In genomic region chr11:104663190-104664140, GRCh38 we compare ENCODE assay signal across 22 cellular contexts.
DNase-seq lines count a peak whose midpoint lies in the region; TF ChIP-seq lines count a peak whose summit lies in the region.
"Had no signal": no experiment of that assay in that cellular context is flagged by ENCODE, and none has a peak within 500 bp of the region (broad histone marks: within the 10 kb centered on the region; RNA-seq: fewer than 3 reads in every experiment).

No MANE protein-coding gene starts in this region.

- no peak overlapping the region for H3K23ac ChIP-seq in trophoblast cell (ENCODE audit: low read length)

- H2AK5ac ChIP-seq in trophoblast cell (ENCODE audit: low read length) = no peak overlapping the region

- H3K27ac ChIP-seq in mammary epithelial cell (ENCODE audit: insufficient read depth, low read depth, low read length) (no peak overlapping the region), trophoblast cell (ENCODE audit: low read depth, low read length) (no peak overlapping the region)
- H3K27ac ChIP-seq: gastrocnemius medialis, testis had no signal

- TF ChIP-seq POLR2A in erythroblast (IDR thresholded peaks at IDR 0.05; ENCODE audit: low read length) = no peak

- DNase-seq in EH (ENCODE audit: low read depth) (peak; percentile 0), M059J (ENCODE audit: low read depth) (peak; percentile 93), mammary epithelial cell (peak; percentile 14), iris pigment epithelial cell (ENCODE audit: low read depth) (peak; percentile 19), trophoblast cell (no peak), erythroblast (lab: John Stamatoyannopoulos, UW) (no peak), T-helper 2 cell (no peak)
- no peak for DNase-seq in activated naive CD4-positive, alpha-beta T cell treated with anti-CD3 and anti-CD28 coated beads, Interleukin-2, amount 10 ng/mL, durations not matched to agents 7 days and 5 days
- DNase-seq: activated CD4-positive, alpha-beta T cell treated with anti-CD3 and anti-CD28 coated beads for 4 hours; activated naive CD8-positive, alpha-beta T cell treated with anti-CD3 and anti-CD28 coated beads, Interleukin-2, amount 10 ng/mL, durations not matched to agents 7 days and 5 days; DMS 273 treated with DMSO at 0.1 percent for 48 hours; gastrocnemius medialis; H9; mucosa of descending colon; NCI-H1436; NCI-H526 treated with DMSO at 0.1 percent for 48 hours; posterior cingulate gyrus; SHP77; T-cell; testis had no signal

- H3K79me1 ChIP-seq in trophoblast cell (ENCODE audit: low read length) = no peaks in the 10 kb centered on the region

- H4K8ac ChIP-seq in trophoblast cell (ENCODE audit: low read depth, low read length) = no peak overlapping the region

- no peak overlapping the region for H4K91ac ChIP-seq in trophoblast cell (ENCODE audit: low read depth, low read length)

- H2AFZ ChIP-seq in mammary epithelial cell (ENCODE audit: low read depth, low read length) (no peak overlapping the region), trophoblast cell (ENCODE audit: insufficient read depth, low read length, poor library complexity) (no peak overlapping the region)

- intact Hi-C loops in mammary epithelial cell (cut with micrococcal nuclease) = no loop called here

- H3K14ac ChIP-seq in trophoblast cell (ENCODE audit: low read length) = no peak overlapping the region

- no peak overlapping the region for H4K12ac ChIP-seq in trophoblast cell (ENCODE audit: low read depth, low read length)

- no peak overlapping the region for H2BK120ac ChIP-seq in trophoblast cell (ENCODE audit: insufficient read depth, low read length, poor library complexity)

- H2BK5ac ChIP-seq in trophoblast cell (ENCODE audit: low read depth, low read length, poor library complexity) = no peak overlapping the region

- H3K4me3 ChIP-seq in mammary epithelial cell (replicated peaks in 1 of 3; ENCODE audit: insufficient read depth in 1 of 3, low read depth in 2 of 3, low read length in 3 of 3) (no peak overlapping the region), trophoblast cell (ENCODE audit: low read depth, low read length) (no peak overlapping the region)
- H3K4me3 ChIP-seq: gastrocnemius medialis, GM12878, mucosa of descending colon, testis had no signal

- H3K27ac Mint-ChIP-seq in activated naive CD4-positive, alpha-beta T cell treated with anti-CD3 and anti-CD28 coated beads, Interleukin-2, amount 10 ng/mL, durations not matched to agents 7 days and 5 days = no peak overlapping the region
- H3K27ac Mint-ChIP-seq: activated naive CD8-positive, alpha-beta T cell treated with anti-CD3 and anti-CD28 coated beads, Interleukin-2, amount 10 ng/mL, durations not matched to agents 7 days and 5 days; stimulated activated memory B cell treated with anti-CD40 and anti-IgM and Interleukin-4, amounts not matched to agents 10 μg/mL and 1 μg/mL and 100 μg/mL, for 72 hours; T-cell had no signal

- dilution Hi-C loops in mammary epithelial cell (cut with HindIII; ENCODE audit: low sequenced_read_pairs) = no loop called here

- peaks cover 8% of the 10 kb centered on the region for H3K9me3 Mint-ChIP-seq in activated naive CD4-positive, alpha-beta T cell treated with anti-CD3 and anti-CD28 coated beads, Interleukin-2, amount 10 ng/mL, durations not matched to agents 7 days and 5 days
- H3K9me3 Mint-ChIP-seq: stimulated activated memory B cell treated with anti-CD40 and anti-IgM and Interleukin-4, amounts not matched to agents 10 μg/mL and 1 μg/mL and 100 μg/mL, for 72 hours had no signal

- no peaks in the 10 kb centered on the region for H4K20me1 ChIP-seq in mammary epithelial cell (ENCODE audit: insufficient read depth, low read length)

- TF ChIP-seq CTCF in mammary epithelial cell (conservative IDR thresholded peaks at IDR 0.05 in 1 of 2, IDR thresholded peaks at IDR 0.05 in 1 of 2; ENCODE audit: extremely low read depth in 1 of 2, insufficient read depth in 1 of 2, low read depth in 1 of 2, low read length in 2 of 2) = no peak

- no peak overlapping the region for H3K18ac ChIP-seq in trophoblast cell (ENCODE audit: low read length)

- BruUV-seq in mammary epithelial cell (replicated peaks; lab: Mats Ljungman, UMichigan) = no TSS peak

- peaks cover 7% of the 10 kb centered on the region for H3K36me3 Mint-ChIP-seq in activated naive CD4-positive, alpha-beta T cell treated with anti-CD3 and anti-CD28 coated beads, Interleukin-2, amount 10 ng/mL, durations not matched to agents 7 days and 5 days
- H3K36me3 Mint-ChIP-seq: stimulated activated memory B cell treated with anti-CD40 and anti-IgM and Interleukin-4, amounts not matched to agents 10 μg/mL and 1 μg/mL and 100 μg/mL, for 72 hours; T-cell had no signal

- peaks cover 4% of the 10 kb centered on the region for H3K4me1 Mint-ChIP-seq in activated naive CD4-positive, alpha-beta T cell treated with anti-CD3 and anti-CD28 coated beads, Interleukin-2, amount 10 ng/mL, durations not matched to agents 7 days and 5 days
- H3K4me1 Mint-ChIP-seq: H9; stimulated activated memory B cell treated with anti-CD40 and anti-IgM and Interleukin-4, amounts not matched to agents 10 μg/mL and 1 μg/mL and 100 μg/mL, for 72 hours had no signal

- in situ Hi-C loops in mammary epithelial cell (cut with MboI; ENCODE audit: low sequenced_read_pairs in 2 of 2) = no loop called here

- H3K79me2 ChIP-seq in mammary epithelial cell (ENCODE audit: insufficient read depth, low read length) (no peaks in the 10 kb centered on the region), trophoblast cell (ENCODE audit: control insufficient read depth, insufficient read depth, low read length, poor library complexity) (no peaks in the 10 kb centered on the region)

- H2BK12ac ChIP-seq in trophoblast cell (ENCODE audit: low read length) = no peak overlapping the region

- H3K9ac ChIP-seq in mammary epithelial cell (ENCODE audit: insufficient read depth, low read length) = no peak overlapping the region
- no peak overlapping the region for H3K9ac ChIP-seq in trophoblast cell (ENCODE audit: low read length)

- H3K36me3 ChIP-seq in mammary epithelial cell (ENCODE audit: insufficient read depth, low read length) = no peaks in the 10 kb centered on the region
- H3K36me3 ChIP-seq in trophoblast cell (ENCODE audit: control insufficient read depth in 1 of 2, insufficient read depth in 2 of 2, low read length in 2 of 2) = no peaks in the 10 kb centered on the region
- H3K36me3 ChIP-seq: gastrocnemius medialis had no signal

- H3K4me2 ChIP-seq in mammary epithelial cell (ENCODE audit: insufficient read depth, low read depth, low read length) (no peak overlapping the region), trophoblast cell (ENCODE audit: low read length) (no peak overlapping the region)

- no peaks in the 10 kb centered on the region for H3K4me1 ChIP-seq in mammary epithelial cell (ENCODE audit: insufficient read depth, low read length)
- peaks cover 0 to 2% of the 10 kb centered on the region in 2 experiments for H3K4me1 ChIP-seq in trophoblast cell (ENCODE audit: control insufficient read depth in 1 of 2, insufficient read depth in 2 of 2, low read length in 2 of 2)
- H3K4me1 ChIP-seq: gastrocnemius medialis, testis had no signal

- H3K4ac ChIP-seq in trophoblast cell (ENCODE audit: low read depth, low read length) = no peak overlapping the region

- 90% methylated on average over 4 of the region's 4 CpGs for WGBS in mammary epithelial cell (ENCODE audit: low coverage, missing lambda C conversion rate)
- no CpG with 5 or more reads among the region's 4 CpGs for WGBS in trophoblast cell (ENCODE audit: extremely low coverage, insufficient coverage, insufficient read length)

- no peaks in the 10 kb centered on the region for H3K9me3 ChIP-seq in mammary epithelial cell (replicated peaks; ENCODE audit: insufficient read depth, low read length)
- H3K9me3 ChIP-seq in trophoblast cell (ENCODE audit: insufficient read depth, low read depth, low read length) = no peaks in the 10 kb centered on the region
- H3K9me3 ChIP-seq: gastrocnemius medialis, mucosa of descending colon, testis had no signal

- H3K4me3 Mint-ChIP-seq in activated naive CD4-positive, alpha-beta T cell treated with anti-CD3 and anti-CD28 coated beads, Interleukin-2, amount 10 ng/mL, durations not matched to agents 7 days and 5 days = no peak overlapping the region
- H3K4me3 Mint-ChIP-seq: activated naive CD8-positive, alpha-beta T cell treated with anti-CD3 and anti-CD28 coated beads, Interleukin-2, amount 10 ng/mL, durations not matched to agents 7 days and 5 days; H9; stimulated activated memory B cell treated with anti-CD40 and anti-IgM and Interleukin-4, amounts not matched to agents 10 μg/mL and 1 μg/mL and 100 μg/mL, for 72 hours; T-cell had no signal

- H3K27me3 ChIP-seq in mammary epithelial cell (ENCODE audit: insufficient read depth, low read length) = peaks cover 6% of the 10 kb centered on the region
- no peaks in the 10 kb centered on the region for H3K27me3 ChIP-seq in trophoblast cell (ENCODE audit: insufficient read depth, low read length)
- H3K27me3 ChIP-seq: gastrocnemius medialis, testis had no signal

- CTCF ChIA-PET in mammary epithelial cell (lab: Charles Lee; ENCODE audit: low non-redundant PET) = interaction anchor here (0.7 kb wide), 1 partner anchor 754 kb away, joined by 5 read pairs; no protein-coding TSS in a partner anchor
- CTCF ChIA-PET in activated naive CD4-positive, alpha-beta T cell treated with anti-CD3 and anti-CD28 coated beads, Interleukin-2, amount 10 ng/mL, durations not matched to agents 7 days and 5 days (lab: Charles Lee) = no interaction called here

- no peaks in the 10 kb centered on the region for H3K27me3 Mint-ChIP-seq in activated naive CD4-positive, alpha-beta T cell treated with anti-CD3 and anti-CD28 coated beads, Interleukin-2, amount 10 ng/mL, durations not matched to agents 7 days and 5 days
- H3K27me3 Mint-ChIP-seq: activated naive CD8-positive, alpha-beta T cell treated with anti-CD3 and anti-CD28 coated beads, Interleukin-2, amount 10 ng/mL, durations not matched to agents 7 days and 5 days; T-cell had no signal

Comparison
In these comparisons a context has a peak if more than half of its experiments do, and no peak if none do; other contexts are left out.
1. DNase-seq: peak in EH (single experiment), M059J (single experiment), mammary epithelial cell (single experiment) and iris pigment epithelial cell (single experiment); none in trophoblast cell (0 of 2), erythroblast (0 of 2), T-helper 2 cell (0 of 5) and activated naive CD4-positive, alpha-beta T cell treated with anti-CD3 and anti-CD28 coated beads, Interleukin-2, amount 10 ng/mL, durations not matched to agents 7 days and 5 days (single experiment).